In genomic region chr1:100340494-100340893, GRCh38 we compare ENCODE assay signal across 28 cellular contexts.
"Had no signal": no experiment of that assay in that cellular context is flagged by ENCODE, and none has a peak within 500 bp of the region (broad histone marks: within the 10 kb centered on the region; RNA-seq: fewer than 3 reads in every experiment).

No MANE protein-coding gene starts in this region.

- H3K9me3 ChIP-seq: colonic mucosa, esophagus squamous epithelium, gastrocnemius medialis, gastroesophageal sphincter, heart left ventricle, heart right ventricle had no signal

- H3K4me3 ChIP-seq: colonic mucosa, coronary artery, dorsolateral prefrontal cortex, esophagus squamous epithelium, gastrocnemius medialis, gastroesophageal sphincter, heart left ventricle, heart right ventricle, hepatocyte had no signal

- ATAC-seq: effector memory CD8-positive, alpha-beta T cell; esophagus mucosa; foreskin keratinocyte; gastrocnemius medialis; gastroesophageal sphincter; heart left ventricle; heart right ventricle had no signal

- H2AFZ ChIP-seq: hepatocyte had no signal

- DNase-seq: colonic mucosa; cortex of kidney; dermis blood vessel endothelial cell; dorsolateral prefrontal cortex; effector CD4-positive, alpha-beta T cell; effector CD8-positive, alpha-beta T cell; effector memory CD4-positive, alpha-beta T cell; effector memory CD8-positive, alpha-beta T cell; erythroblast; esophagus squamous epithelium; foreskin fibroblast; foreskin keratinocyte; foreskin melanocyte; gastrocnemius medialis; glutamatergic neuron; head of caudate nucleus; heart left ventricle; heart right ventricle had no signal

- H3K27ac ChIP-seq: colonic mucosa, coronary artery, dorsolateral prefrontal cortex, epithelial cell of prostate, esophagus squamous epithelium, foreskin keratinocyte, gastrocnemius medialis, gastroesophageal sphincter, heart left ventricle, heart right ventricle, hepatocyte had no signal

- FAIRE-seq: colon, endometrium, endothelial cell of umbilical vein, frontal cortex had no signal

- H3K4me2 ChIP-seq: hepatocyte had no signal

- H3K27me3 ChIP-seq: colonic mucosa, esophagus squamous epithelium, gastrocnemius medialis, gastroesophageal sphincter, heart left ventricle, hepatocyte had no signal

- H3K9me3 Mint-ChIP-seq: dendritic cell treated with granulocyte-macrophage colony-stimulating factor and Interleukin-4, amounts not matched to agents 40 ng/mL and 50 ng/mL, for 4 days; effector memory CD8-positive, alpha-beta T cell had no signal

- H3K79me2 ChIP-seq: hepatocyte had no signal

- H3K27ac Mint-ChIP-seq: dendritic cell treated with granulocyte-macrophage colony-stimulating factor and Interleukin-4, amounts not matched to agents 40 ng/mL and 50 ng/mL, for 4 days; effector memory CD8-positive, alpha-beta T cell had no signal

- H3K4me1 ChIP-seq: colonic mucosa, esophagus squamous epithelium, foreskin keratinocyte, gastrocnemius medialis, gastroesophageal sphincter, heart right ventricle had no signal

- H3K4me3 Mint-ChIP-seq: dendritic cell treated with granulocyte-macrophage colony-stimulating factor and Interleukin-4, amounts not matched to agents 40 ng/mL and 50 ng/mL, for 4 days; effector memory CD8-positive, alpha-beta T cell had no signal

- H3K36me3 ChIP-seq: colonic mucosa, esophagus squamous epithelium, gastrocnemius medialis, gastroesophageal sphincter, heart left ventricle, heart right ventricle had no signal
